In genomic region chr17:72219136-72219823, GRCh38 we compare ENCODE assay signal across 16 cellular contexts.
DNase-seq lines count a peak whose midpoint lies in the region; ATAC-seq and TF ChIP-seq lines count a peak whose summit lies in the region.
"Had no signal": no experiment of that assay in that cellular context is flagged by ENCODE, and none has a peak within 500 bp of the region (broad histone marks: within the 10 kb centered on the region; RNA-seq: fewer than 3 reads in every experiment).

No MANE protein-coding gene starts in this region.

- no peak overlapping the region for H2AK5ac ChIP-seq in mesenchymal stem cell (ENCODE audit: low read length, severe bottlenecking)

- 6% methylated on average over 20 of the region's 23 CpGs for WGBS in mesenchymal stem cell
- WGBS in stomach, 5 donors: 8 to 15% (median 10%) methylated on average over 22 to 23 of the region's 23 CpGs

- peak; percentile 22 to 50 for DNase-seq in NCI-H524 (lab: John Stamatoyannopoulos, UW)
- no peak for DNase-seq in NCI-H524 treated with DMSO at 0.1 percent for 48 hours (lab: John Stamatoyannopoulos, UW)
- DNase-seq in dorsolateral prefrontal cortex: no peak
- DNase-seq in mesenchymal stem cell: peak; percentile 9
- DNase-seq in stomach: no peak
- no peak for DNase-seq in Kasumi-1 (lab: John Stamatoyannopoulos, UW)
- no peak for DNase-seq in HCEC 1CT
- DNase-seq: activated CD4-positive, alpha-beta T cell treated with anti-CD3 and anti-CD28 coated beads for 36 hours; activated T-cell treated with anti-CD3 and anti-CD28 coated beads, Interleukin-2, amount 50 U/mL, for 24 hours; Caco-2; dermis blood vessel endothelial cell; kidney glomerular epithelial cell; naive thymus-derived CD4-positive, alpha-beta T cell; NCI-H1092 had no signal

- H2BK120ac ChIP-seq in mesenchymal stem cell (ENCODE audit: low read depth, low read length): no peak overlapping the region

- H3K4ac ChIP-seq in mesenchymal stem cell (ENCODE audit: low read depth in 1 of 2, low read length in 2 of 2): no peak overlapping the region

- H3K4me2 ChIP-seq in mesenchymal stem cell (ENCODE audit: low read length, poor library complexity, severe bottlenecking): peak overlapping the region; percentile 78

- no peak overlapping the region for H3K9ac ChIP-seq in mesenchymal stem cell (ENCODE audit: low read length)

- no peak overlapping the region for H4K91ac ChIP-seq in mesenchymal stem cell (ENCODE audit: low read length)

- peaks cover 0 to 35% (median 15%) of the 10 kb centered on the region in 45 donors for H3K27me3 ChIP-seq in dorsolateral prefrontal cortex
- peaks cover 28 to 60% of the 10 kb centered on the region in 2 experiments for H3K27me3 ChIP-seq in mesenchymal stem cell (ENCODE audit: control insufficient read depth in 1 of 2, insufficient read depth in 1 of 2, low read length in 2 of 2)
- peaks cover 0 to 29% (median 14%) of the 10 kb centered on the region in 3 donors for H3K27me3 ChIP-seq in stomach

- H3K4me1 ChIP-seq in mesenchymal stem cell (ENCODE audit: control insufficient read depth, insufficient read depth, low read depth, low read length): peaks cover 13% of the 10 kb centered on the region
- peaks cover 0 to 12% (median 9%) of the 10 kb centered on the region in 4 donors for H3K4me1 ChIP-seq in stomach

- no peak for TF ChIP-seq CTCF in dorsolateral prefrontal cortex (IDR thresholded peaks at IDR 0.05 in 54 of 56, conservative IDR thresholded peaks at IDR 0.05 in 2 of 56; ENCODE audit: low read depth in 1 of 56, partially characterized antibody in 56 of 56)
- no peak for TF ChIP-seq CTCF in stomach (IDR thresholded peaks at IDR 0.05)

- no peak overlapping the region for H3K18ac ChIP-seq in mesenchymal stem cell (ENCODE audit: low read depth in 1 of 2, low read length in 2 of 2)

- H2AFZ ChIP-seq in mesenchymal stem cell (ENCODE audit: low read depth, low read length): no peak overlapping the region

- H3K23ac ChIP-seq in mesenchymal stem cell (ENCODE audit: low read length in 2 of 2): peak overlapping the region in 1 of 2 experiments; percentile 42

- no peak overlapping the region for H2BK5ac ChIP-seq in mesenchymal stem cell (ENCODE audit: low read depth, low read length, poor library complexity, severe bottlenecking)

- H3K14ac ChIP-seq in mesenchymal stem cell (ENCODE audit: low read length in 2 of 2): no peak overlapping the region

- intact Hi-C loops in dorsolateral prefrontal cortex (cut with DNase I): no loop called here
- intact Hi-C loops in stomach (cut with DNase I; ENCODE audit: low total_unique reads): no loop called here

- no peaks in the 10 kb centered on the region for H3K79me1 ChIP-seq in mesenchymal stem cell (replicated peaks; ENCODE audit: low read length, poor library complexity, severe bottlenecking)

- H4K8ac ChIP-seq in mesenchymal stem cell (ENCODE audit: low read length): no peak overlapping the region

- H3K27ac ChIP-seq in dorsolateral prefrontal cortex: no peak overlapping the region
- no peak overlapping the region for H3K27ac ChIP-seq in mesenchymal stem cell (ENCODE audit: low read length, poor library complexity, severe bottlenecking)
- H3K27ac ChIP-seq in stomach: no peak overlapping the region

- ATAC-seq in HG03442 (IDR thresholded peaks at IDR 0.05; ENCODE audit: unreplicated experiment): no peak
- ATAC-seq: activated CD4-positive, alpha-beta T cell treated with anti-CD3 and anti-CD28 coated beads for 36 hours; HepG2; naive thymus-derived CD4-positive, alpha-beta T cell had no signal

- H3K9me3 ChIP-seq in mesenchymal stem cell (ENCODE audit: control insufficient read depth, low read length) (peaks cover 4% of the 10 kb centered on the region), stomach (no peaks in the 10 kb centered on the region)

- no peak overlapping the region for H2BK12ac ChIP-seq in mesenchymal stem cell (ENCODE audit: low read length in 2 of 2)

- no peak for TF ChIP-seq POLR2A in stomach (IDR thresholded peaks at IDR 0.05)

- H2BK15ac ChIP-seq in mesenchymal stem cell (ENCODE audit: low read depth, poor library complexity, severe bottlenecking): no peak overlapping the region

- peak overlapping the region in 54 of 59 donors; percentile 2 to 62 (median 38) for H3K4me3 ChIP-seq in dorsolateral prefrontal cortex
- H3K4me3 ChIP-seq in mesenchymal stem cell (ENCODE audit: insufficient read depth in 1 of 2, low read depth in 1 of 2, low read length in 2 of 2): peak overlapping the region in 1 of 2 experiments; percentile 16
- peak overlapping the region in 3 of 4 donors; percentile 6 to 14 (median 10) for H3K4me3 ChIP-seq in stomach

- no peak for TF ChIP-seq EP300 in stomach (IDR thresholded peaks at IDR 0.05)

- H3K36me3 ChIP-seq in mesenchymal stem cell (ENCODE audit: control insufficient read depth in 1 of 2, insufficient read depth in 2 of 2, low read depth in 1 of 2, low read length in 2 of 2) (no peaks in the 10 kb centered on the region), stomach (no peaks in the 10 kb centered on the region)

Comparison
In these comparisons a context has a peak if more than half of its experiments do, and no peak if none do; other contexts are left out.
1. DNase-seq: peak in NCI-H524 (2 of 2) and mesenchymal stem cell (single experiment); none in NCI-H524 treated with DMSO at 0.1 percent for 48 hours (single experiment), dorsolateral prefrontal cortex (0 of 10), stomach (single experiment), Kasumi-1 (0 of 2) and HCEC 1CT (single experiment).